ENCODE assay signal across 11 cellular contexts in the genomic region with DNA sequence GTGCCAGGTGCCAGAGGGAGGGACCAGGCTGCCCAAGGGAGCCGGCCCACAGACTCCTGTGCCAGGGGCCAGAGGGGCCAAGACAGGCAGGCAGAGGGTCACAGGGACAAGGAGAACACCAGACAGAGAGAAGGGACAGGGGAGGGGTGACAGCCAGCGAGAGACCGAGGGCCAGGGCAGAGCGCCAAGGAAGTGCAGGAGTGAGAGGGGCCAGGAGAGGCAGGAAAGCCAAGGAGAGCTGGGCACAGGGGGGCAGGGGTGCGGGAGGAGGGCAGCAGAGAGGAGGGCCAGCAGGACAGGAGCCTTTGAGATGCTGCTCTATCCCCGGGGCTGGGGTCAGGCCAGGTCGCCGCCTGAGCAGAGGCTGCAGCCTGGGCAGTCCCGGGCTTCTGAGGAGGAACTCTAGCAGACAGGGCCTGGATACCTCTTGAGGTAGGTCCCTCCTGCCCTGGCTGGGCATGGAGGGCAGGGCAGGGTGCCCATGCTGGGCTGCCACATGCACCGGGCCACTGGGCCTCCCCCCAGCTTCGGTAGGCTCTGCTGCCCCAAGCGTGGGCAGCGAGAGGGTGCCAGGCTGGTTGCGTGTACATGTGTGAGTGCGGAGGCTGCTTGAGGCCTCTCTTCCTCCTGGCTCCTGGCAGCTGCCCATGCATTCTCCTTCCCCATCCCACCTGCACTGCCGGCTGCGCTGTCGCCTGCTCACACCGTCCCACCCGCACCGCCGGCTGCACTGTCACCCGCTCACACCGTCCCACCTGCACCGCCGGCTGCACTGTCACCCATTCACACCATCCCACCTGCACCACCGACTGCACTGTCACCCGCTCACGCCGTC. TPM values are rescaled to one million over a fixed set of nuclear protein-coding genes. Genes with fewer than 3 reads are reported as not detected.
A peak's percentile ranks its signal among the peaks of the same experiment; 100 is the strongest.
DNase-seq lines count a peak whose midpoint lies in the region; ATAC-seq, FAIRE-seq and TF ChIP-seq lines count a peak whose summit lies in the region.
"Had no signal": no experiment of that assay in that cellular context is flagged by ENCODE, and none has a peak within 500 bp of the region (broad histone marks: within the 10 kb centered on the region; RNA-seq: fewer than 3 reads in every experiment).

No MANE protein-coding gene starts in this region.

- no peak for FAIRE-seq in GM12878 (lab: Jason Lieb, UNC)

- peaks cover 4% of the 10 kb centered on the region for H3K9me1 ChIP-seq in IMR-90 (ENCODE audit: insufficient read depth, low read length)

- dilution Hi-C loops in IMR-90 (cut with HindIII; ENCODE audit: low sequenced_read_pairs, unreplicated experiment): no loop called here

- H3K36me3 ChIP-seq in IMR-90 (ENCODE audit: control insufficient read depth, insufficient read depth, low read length) (no peaks in the 10 kb centered on the region), GM12878 (ENCODE audit: control insufficient read depth in 2 of 2, insufficient read depth in 2 of 2, low read length in 1 of 2) (peaks cover 2 to 10% of the 10 kb centered on the region in 2 experiments; a peak in 3 of 4 replicates), stomach (no peaks in the 10 kb centered on the region)

- H3K9ac ChIP-seq in IMR-90 (ENCODE audit: low read depth, low read length) (no peak overlapping the region), GM12878 (ENCODE audit: control insufficient read depth, insufficient read depth, low read length) (no peak overlapping the region)

- TF ChIP-seq POLR2A in IMR-90 (IDR thresholded peaks at IDR 0.05; ENCODE audit: low read depth, low read length) (no peak), GM12878 (IDR thresholded peaks at IDR 0.05; ENCODE audit: low read depth, low read length) (0 out of 2 replicates have a peak, but pooled peaks have one; percentile 6), stomach (IDR thresholded peaks at IDR 0.05) (no peak)

- peaks cover 14% of the 10 kb centered on the region for H3K4me1 ChIP-seq in IMR-90 (ENCODE audit: control insufficient read depth, insufficient read depth, low read length)
- no peaks in the 10 kb centered on the region; the same call in 1 of the 2 replicates for H3K4me1 ChIP-seq in GM12878 (ENCODE audit: control insufficient read depth, insufficient read depth, low read length)
- peaks cover 33 to 68% (median 59%) of the 10 kb centered on the region in 4 donors for H3K4me1 ChIP-seq in stomach

- no peak overlapping the region for H2BK20ac ChIP-seq in IMR-90 (ENCODE audit: low read depth, low read length)

- H2AK5ac ChIP-seq in IMR-90 (ENCODE audit: low read depth, low read length): peak overlapping the region; percentile 58; the same call in 1 of the 2 replicates

- H2AFZ ChIP-seq in IMR-90 (replicated peaks; ENCODE audit: low read length, poor library complexity): no peak overlapping the region
- H2AFZ ChIP-seq in GM12878 (ENCODE audit: control insufficient read depth, low read depth, low read length): no peak overlapping the region

- no peak for ATAC-seq in IMR-90 (ENCODE audit: low read depth)
- peak; percentile 9 for ATAC-seq in GM12878
- no peak for ATAC-seq in HG03175 (IDR thresholded peaks at IDR 0.05; ENCODE audit: unreplicated experiment)

- no peak overlapping the region for H2BK5ac ChIP-seq in IMR-90 (ENCODE audit: low read depth, low read length, poor library complexity, severe bottlenecking)

- no peaks in the 10 kb centered on the region for H3K9me3 ChIP-seq in IMR-90 (ENCODE audit: control insufficient read depth, insufficient read depth, low read length)
- H3K9me3 ChIP-seq in GM12878 (replicated peaks; ENCODE audit: control insufficient read depth, insufficient read depth, low read length): no peaks in the 10 kb centered on the region
- H3K9me3 ChIP-seq in stomach: no peaks in the 10 kb centered on the region

- RAD21 ChIA-PET in GM12878 (lab: Charles Lee; ENCODE audit: unreplicated experiment): no interaction called here

- no peaks in the 10 kb centered on the region for H3K79me1 ChIP-seq in IMR-90 (ENCODE audit: low read depth in 1 of 2, low read length in 2 of 2)

- no peaks in the 10 kb centered on the region for H4K20me1 ChIP-seq in IMR-90 (ENCODE audit: insufficient read depth, low read length)
- H4K20me1 ChIP-seq in GM12878 (ENCODE audit: control insufficient read depth, insufficient read depth): peaks cover 9% of the 10 kb centered on the region

- intact Hi-C loops in IMR-90 (cut with micrococcal nuclease) (no loop called here), GM12878 (cut with micrococcal nuclease; ENCODE audit: unreplicated experiment) (no loop called here), stomach (cut with DNase I; ENCODE audit: low total_unique reads) (no loop called here)

- in situ Hi-C loops in IMR-90 (cut with MboI; ENCODE audit: low sequenced_read_pairs) (no loop called here), GM12878 (cut with MboI) (no loop called here)

- no peak overlapping the region for H3K14ac ChIP-seq in IMR-90 (replicated peaks; ENCODE audit: low read depth, low read length)

- TF ChIP-seq RAD21 in IMR-90 (IDR thresholded peaks at IDR 0.05; ENCODE audit: low read length) (no peak), GM12878 (IDR thresholded peaks at IDR 0.05; ENCODE audit: insufficient read depth, low read depth, low read length) (no peak)

- 69% methylated on average over 13 of the region's 30 CpGs; no CpG with 5 or more reads in 1 of the 2 experiments for WGBS in IMR-90 (ENCODE audit: extremely low coverage in 2 of 2, insufficient read length in 1 of 2), 2 experiments
- 91% methylated on average over 30 of the region's 30 CpGs for WGBS in GM12878 (ENCODE audit: insufficient coverage, insufficient replicate concordance, low lambda C conversion rate, missing lambda C conversion rate)
- 75 to 81% (median 79%) methylated on average over 26 to 30 of the region's 30 CpGs for WGBS in stomach, 5 donors

- no peak overlapping the region for H3K4me3 ChIP-seq in IMR-90 (ENCODE audit: insufficient read depth, low read depth, low read length)
- no peak overlapping the region for H3K4me3 ChIP-seq in GM12878
- peak overlapping the region; percentile 20 to 36 (median 30) for H3K4me3 ChIP-seq in stomach

- H2BK120ac ChIP-seq in IMR-90 (ENCODE audit: low read depth, low read length): 0 out of 2 replicates have a peak overlapping the region, but pooled peaks have one; percentile 3

- H3K4me2 ChIP-seq in IMR-90 (ENCODE audit: low read depth, low read length) (no peak overlapping the region), GM12878 (ENCODE audit: control insufficient read depth, insufficient read depth) (no peak overlapping the region)

- no peak overlapping the region for H3K23ac ChIP-seq in IMR-90 (ENCODE audit: low read depth, low read length)

- H3K56ac ChIP-seq in IMR-90 (ENCODE audit: extremely low read depth, insufficient read depth, low read length): no peak overlapping the region

- peaks cover 35% of the 10 kb centered on the region for H3K79me2 ChIP-seq in GM12878 (ENCODE audit: control insufficient read depth, insufficient read depth, low read length)

- no peak overlapping the region; a peak in 1 of 4 replicates for H4K8ac ChIP-seq in IMR-90 (ENCODE audit: low read depth in 2 of 2, low read length in 2 of 2)

- SMC1A ChIA-PET in GM12878 (lab: Charles Lee; ENCODE audit: uncharacterized antibody, unreplicated experiment): no interaction called here

- H3K18ac ChIP-seq in IMR-90 (ENCODE audit: low read depth, low read length): no peak overlapping the region; the same call in 1 of the 2 replicates

- TF ChIP-seq CTCF in IMR-90 (conservative IDR thresholded peaks at IDR 0.05; ENCODE audit: low read depth, low read length) (no peak), GM12878 (IDR thresholded peaks at IDR 0.05 in 2 of 3, conservative IDR thresholded peaks at IDR 0.05 in 1 of 3; ENCODE audit: control insufficient read depth in 2 of 3, extremely low read depth in 1 of 3, insufficient read depth in 1 of 3, low read depth in 3 of 3, low read length in 3 of 3) (no peak), stomach (IDR thresholded peaks at IDR 0.05) (no peak)

- H3K27ac ChIP-seq in IMR-90 (ENCODE audit: insufficient read depth, low read length) (no peak overlapping the region), GM12878 (ENCODE audit: control insufficient read depth, insufficient read depth) (no peak overlapping the region), stomach (peak overlapping the region in 4 of 5 donors; percentile 74 to 87 (median 84))

- H3K4ac ChIP-seq in IMR-90 (ENCODE audit: low read depth, low read length): no peak overlapping the region

- CTCF ChIA-PET in IMR-90 (lab: Yijun Ruan, JAX) (no interaction called here), GM12878 (lab: Yijun Ruan, JAX) (no interaction called here)

- BruUV-seq in IMR-90 (replicated peaks; lab: Mats Ljungman, UMichigan) (no TSS peak), GM12878 (replicated peaks; lab: Mats Ljungman, UMichigan) (no TSS peak)

- H2AK9ac ChIP-seq in IMR-90 (replicated peaks; ENCODE audit: low read depth, low read length, poor library complexity): no peak overlapping the region

- DNase-seq in IMR-90 (no peak), GM12878 (ENCODE audit: low read depth, low spot score) (no peak), medulla oblongata (ENCODE audit: extremely low spot score) (peak; percentile 26), stomach (no peak), NCI-H2227 (lab: John Stamatoyannopoulos, UW; ENCODE audit: unreplicated experiment) (no peak), NCI-H748 treated with DMSO at 0.1 percent for 48 hours (lab: John Stamatoyannopoulos, UW) (no peak)
- DNase-seq: activated effector memory CD4-positive, alpha-beta T cell treated with Interleukin-2 at 50 U/mL for 16 hours; H7 had no signal

- H3K27me3 ChIP-seq in IMR-90 (ENCODE audit: control insufficient read depth, insufficient read depth, low read length) (peaks cover 15% of the 10 kb centered on the region; the same call in 1 of the 2 replicates), GM12878 (replicated peaks in 1 of 2; ENCODE audit: control insufficient read depth in 2 of 2, insufficient read depth in 2 of 2, low read length in 1 of 2) (no peaks in the 10 kb centered on the region), stomach (peaks cover 0 to 15% (median 0%) of the 10 kb centered on the region in 3 donors)

- H4K91ac ChIP-seq in IMR-90 (ENCODE audit: insufficient read depth, low read depth, low read length): no peak overlapping the region

- no peak overlapping the region for H2BK15ac ChIP-seq in IMR-90 (ENCODE audit: low read depth, low read length)

- no peak overlapping the region; the same call in 1 of the 2 replicates for H4K5ac ChIP-seq in IMR-90 (ENCODE audit: low read depth, low read length)

- TF ChIP-seq EP300 in GM12878 (IDR thresholded peaks at IDR 0.05; ENCODE audit: borderline replicate concordance in 1 of 2, control insufficient read depth in 1 of 2, low read depth in 2 of 2, low read length in 2 of 2) (no peak), stomach (IDR thresholded peaks at IDR 0.05) (no peak)

- POLR2A ChIA-PET in IMR-90 (lab: Charles Lee; ENCODE audit: unreplicated experiment): no interaction called here
- POLR2A ChIA-PET in GM12878 (lab: Charles Lee): no interaction called here

RNA-seq across cellular contexts. Expression of gene LSP1, which starts 12.2 kb away (rescaled TPM):
- total RNA-seq in IMR-90 (2012; rRNA removed) (not detected in 2 replicates), GM12878 (2014; rRNA removed) (374 and 409 TPM in 2 replicates), GM12878 (2014; rRNA removed; fragmentation: Illumina TruSeq; extraction: Trizol) (152 and 171 TPM in 2 replicates), GM12878 (2021) (478 and 488 TPM in 2 replicates), stomach (10 to 100 TPM in 4 of 5 donors, 1 to 10 TPM in 1; 9.8 to 78.8 (median 46.8) TPM)
- polyA plus RNA-seq in IMR-90 (2012; rRNA removed) (0.11 TPM in 1 of 2 replicates, not detected in the other), GM12878 (2011; rRNA removed) (156 and 283 TPM in 2 replicates), GM12878 (2014; fragmentation: Illumina TruSeq; extraction: Trizol) (109 and 328 TPM in 2 replicates), GM12878 (2014; fragmentation: Nextera tagmentation; extraction: Ambion mirVana) (10 to 100 TPM; 19.2 to 34.2 TPM), GM12878 (2014; rRNA removed) (411 and 535 TPM in 2 replicates), GM12878 (2016; fragmentation: Nextera tagmentation; extraction: Ambion mirVana) (100 to 1,000 TPM; 442 to 487 TPM), stomach (100 to 1,000 TPM in 2 of 3 donors, 10 to 100 TPM in 1; 29.0 to 239 (median 155) TPM)
- 0.04 and 0.13 TPM in 2 replicates for polyA plus RNA-seq in IMR-90 (2012; cell fraction: cytosol; rRNA removed)
- polyA plus RNA-seq in IMR-90 (2012; cell fraction: nucleus; rRNA removed; ENCODE audit: low replicate concordance): 0.48 TPM in 1 of 2 replicates, not detected in the other
- 108 and 116 TPM in 2 replicates for total RNA-seq in GM12878 (2013; cell fraction: nucleolus; rRNA removed)
- polyA plus RNA-seq in GM12878 (2011; ENCODE audit: low read depth): 194 TPM
- polyA plus RNA-seq in GM12878 (2011; cell fraction: cytosol; rRNA removed): 242 and 323 TPM in 2 replicates
- polyA plus RNA-seq in GM12878 (2011; cell fraction: nucleus; rRNA removed): 182 and 199 TPM in 2 replicates
- polyA plus RNA-seq in GM12878 (2012): 365 and 472 TPM in 2 replicates
- 57.7 and 106 TPM in 2 replicates for polyA minus RNA-seq in GM12878 (2011; rRNA and poly(A)+ RNA removed)
- 52.5 and 54.1 TPM in 2 replicates for polyA minus RNA-seq in GM12878 (2011; cell fraction: cytosol; rRNA and poly(A)+ RNA removed)
- 14.3 and 28.3 TPM in 2 replicates for polyA minus RNA-seq in GM12878 (2011; cell fraction: nucleus; rRNA and poly(A)+ RNA removed)

RNA-seq across cellular contexts. Expression of gene TNNI2, which starts 26.3 kb away (rescaled TPM):
- total RNA-seq in IMR-90 (2012; rRNA removed) (not detected in 2 replicates), GM12878 (2014; rRNA removed) (0.76 and 0.79 TPM in 2 replicates), GM12878 (2014; rRNA removed; fragmentation: Illumina TruSeq; extraction: Trizol) (0.37 TPM in 1 of 2 replicates, not detected in the other), GM12878 (2021) (0.38 and 0.61 TPM in 2 replicates), stomach (1 to 10 TPM in 1 of 5 donors, not detected in 4; 7.2 TPM)
- polyA plus RNA-seq in IMR-90 (2012; rRNA removed) (not detected in 2 replicates), GM12878 (2011; rRNA removed) (0.35 TPM in 1 of 2 replicates, not detected in the other), GM12878 (2014; fragmentation: Illumina TruSeq; extraction: Trizol) (not detected in 2 replicates), GM12878 (2014; fragmentation: Nextera tagmentation; extraction: Ambion mirVana) (under 1 TPM; 0.14 to 0.33 TPM), GM12878 (2014; rRNA removed) (0.37 and 0.56 TPM in 2 replicates), GM12878 (2016; fragmentation: Nextera tagmentation; extraction: Ambion mirVana) (not detected), stomach (10 to 100 TPM in 2 of 3 donors, under 1 TPM in 1; 0.93 to 23.4 (median 17.0) TPM)
- polyA plus RNA-seq in IMR-90 (2012; cell fraction: cytosol; rRNA removed): not detected in 2 replicates
- 0.25 TPM in 1 of 2 replicates, not detected in the other for polyA plus RNA-seq in IMR-90 (2012; cell fraction: nucleus; rRNA removed; ENCODE audit: low replicate concordance)
- total RNA-seq in GM12878 (2013; cell fraction: nucleolus; rRNA removed): not detected in 2 replicates
- not detected for polyA plus RNA-seq in GM12878 (2011; ENCODE audit: low read depth)
- 0.17 and 0.24 TPM in 2 replicates for polyA plus RNA-seq in GM12878 (2011; cell fraction: cytosol; rRNA removed)
- polyA plus RNA-seq in GM12878 (2011; cell fraction: nucleus; rRNA removed): 0.57 and 0.87 TPM in 2 replicates
- 0.72 and 0.80 TPM in 2 replicates for polyA plus RNA-seq in GM12878 (2012)
- 1.1 TPM in 1 of 2 replicates, not detected in the other for polyA minus RNA-seq in GM12878 (2011; rRNA and poly(A)+ RNA removed)
- not detected in 2 replicates for polyA minus RNA-seq in GM12878 (2011; cell fraction: cytosol; rRNA and poly(A)+ RNA removed)
- polyA minus RNA-seq in GM12878 (2011; cell fraction: nucleus; rRNA and poly(A)+ RNA removed): not detected in 2 replicates
- total RNA-seq: G401, H7 had no signal

RNA-seq across cellular contexts. Expression of gene PRR33, which starts 26.6 kb away (rescaled TPM):
- total RNA-seq in IMR-90 (2012; rRNA removed): not detected in 2 replicates
- not detected in 2 replicates for polyA plus RNA-seq in IMR-90 (2012; rRNA removed)
- polyA plus RNA-seq in IMR-90 (2012; cell fraction: cytosol; rRNA removed): not detected in 2 replicates
- not detected in 2 replicates for polyA plus RNA-seq in IMR-90 (2012; cell fraction: nucleus; rRNA removed; ENCODE audit: low replicate concordance)
- not detected in 2 replicates for total RNA-seq in GM12878 (2013; cell fraction: nucleolus; rRNA removed)
- not detected in 2 replicates for total RNA-seq in GM12878 (2014; rRNA removed)
- total RNA-seq in GM12878 (2014; rRNA removed; fragmentation: Illumina TruSeq; extraction: Trizol): not detected in 2 replicates
- total RNA-seq in GM12878 (2021): not detected in 2 replicates
- 3.0 TPM for polyA plus RNA-seq in GM12878 (2011; ENCODE audit: low read depth)
- polyA plus RNA-seq in GM12878 (2011; rRNA removed): not detected in 2 replicates
- polyA plus RNA-seq in GM12878 (2011; cell fraction: cytosol; rRNA removed): 0.01 TPM in 1 of 2 replicates, not detected in the other
- polyA plus RNA-seq in GM12878 (2011; cell fraction: nucleus; rRNA removed): not detected in 2 replicates
- polyA plus RNA-seq in GM12878 (2012): 6.1 and 10.8 TPM in 2 replicates
- polyA plus RNA-seq in GM12878 (2014; fragmentation: Illumina TruSeq; extraction: Trizol): not detected in 2 replicates
- polyA plus RNA-seq in GM12878 (2014; fragmentation: Nextera tagmentation; extraction: Ambion mirVana): under 1 TPM in 1 of 2 experiments, not detected in 1; 0.02 TPM
- polyA plus RNA-seq in GM12878 (2014; rRNA removed): 0.03 TPM in 2 replicates
- 1 to 10 TPM in 1 of 2 experiments, under 1 TPM in 1; 0.74 to 1.0 TPM for polyA plus RNA-seq in GM12878 (2016; fragmentation: Nextera tagmentation; extraction: Ambion mirVana)
- polyA minus RNA-seq in GM12878 (2011; rRNA and poly(A)+ RNA removed): not detected in 2 replicates
- not detected in 2 replicates for polyA minus RNA-seq in GM12878 (2011; cell fraction: cytosol; rRNA and poly(A)+ RNA removed)
- not detected in 2 replicates for polyA minus RNA-seq in GM12878 (2011; cell fraction: nucleus; rRNA and poly(A)+ RNA removed)
- not detected for total RNA-seq in stomach
- polyA plus RNA-seq in stomach: under 1 TPM in 1 of 3 donors, not detected in 2; 0.03 TPM
- total RNA-seq: G401, H7 had no signal

RNA-seq across cellular contexts. Expression of gene SYT8, which starts 30.3 kb away (rescaled TPM):
- total RNA-seq in IMR-90 (2012; rRNA removed): not detected in 2 replicates
- not detected in 2 replicates for polyA plus RNA-seq in IMR-90 (2012; rRNA removed)
- polyA plus RNA-seq in IMR-90 (2012; cell fraction: cytosol; rRNA removed): not detected in 2 replicates
- 0.32 TPM in 1 of 2 replicates, not detected in the other for polyA plus RNA-seq in IMR-90 (2012; cell fraction: nucleus; rRNA removed; ENCODE audit: low replicate concordance)
- total RNA-seq in GM12878 (2013; cell fraction: nucleolus; rRNA removed): not detected in 2 replicates
- not detected in 2 replicates for total RNA-seq in GM12878 (2014; rRNA removed)
- total RNA-seq in GM12878 (2014; rRNA removed; fragmentation: Illumina TruSeq; extraction: Trizol): not detected in 2 replicates
- total RNA-seq in GM12878 (2021): 0.19 TPM in 1 of 2 replicates, not detected in the other
- polyA plus RNA-seq in GM12878 (2011; ENCODE audit: low read depth): 0.16 TPM
- not detected in 2 replicates for polyA plus RNA-seq in GM12878 (2011; rRNA removed)
- 0.09 TPM in 1 of 2 replicates, not detected in the other for polyA plus RNA-seq in GM12878 (2011; cell fraction: cytosol; rRNA removed)
- polyA plus RNA-seq in GM12878 (2011; cell fraction: nucleus; rRNA removed): 1.3 and 1.4 TPM in 2 replicates
- 0.16 and 0.46 TPM in 2 replicates for polyA plus RNA-seq in GM12878 (2012)
- not detected in 2 replicates for polyA plus RNA-seq in GM12878 (2014; fragmentation: Illumina TruSeq; extraction: Trizol)
- not detected for polyA plus RNA-seq in GM12878 (2014; fragmentation: Nextera tagmentation; extraction: Ambion mirVana)
- polyA plus RNA-seq in GM12878 (2014; rRNA removed): 0.44 TPM in 1 of 2 replicates, not detected in the other
- polyA plus RNA-seq in GM12878 (2016; fragmentation: Nextera tagmentation; extraction: Ambion mirVana): not detected
- polyA minus RNA-seq in GM12878 (2011; rRNA and poly(A)+ RNA removed): not detected in 2 replicates
- polyA minus RNA-seq in GM12878 (2011; cell fraction: cytosol; rRNA and poly(A)+ RNA removed): not detected in 2 replicates
- polyA minus RNA-seq in GM12878 (2011; cell fraction: nucleus; rRNA and poly(A)+ RNA removed): 0.19 TPM in 1 of 2 replicates, not detected in the other
- total RNA-seq in stomach: 10 to 100 TPM in 1 of 5 donors, 1 to 10 TPM in 1, under 1 TPM in 3; 0.72 to 13.4 (median 0.92) TPM
- 10 to 100 TPM in 1 of 3 donors, 1 to 10 TPM in 2; 1.7 to 77.3 (median 3.7) TPM for polyA plus RNA-seq in stomach
- total RNA-seq: G401, H7, posterior vena cava had no signal

RNA-seq across cellular contexts. Expression of gene TNNT3, which starts 54.5 kb away (rescaled TPM):
- total RNA-seq in IMR-90 (2012; rRNA removed): not detected in 2 replicates
- not detected in 2 replicates for polyA plus RNA-seq in IMR-90 (2012; rRNA removed)
- polyA plus RNA-seq in IMR-90 (2012; cell fraction: cytosol; rRNA removed): not detected in 2 replicates
- not detected in 2 replicates for polyA plus RNA-seq in IMR-90 (2012; cell fraction: nucleus; rRNA removed; ENCODE audit: low replicate concordance)
- 23.0 and 26.1 TPM in 2 replicates for total RNA-seq in GM12878 (2013; cell fraction: nucleolus; rRNA removed)
- total RNA-seq in GM12878 (2014; rRNA removed): not detected in 2 replicates
- total RNA-seq in GM12878 (2014; rRNA removed; fragmentation: Illumina TruSeq; extraction: Trizol): not detected in 2 replicates
- total RNA-seq in GM12878 (2021): not detected in 2 replicates
- polyA plus RNA-seq in GM12878 (2011; ENCODE audit: low read depth): 1.0 TPM
- polyA plus RNA-seq in GM12878 (2011; rRNA removed): 0.39 and 0.50 TPM in 2 replicates
- 0.24 and 0.27 TPM in 2 replicates for polyA plus RNA-seq in GM12878 (2011; cell fraction: cytosol; rRNA removed)
- polyA plus RNA-seq in GM12878 (2011; cell fraction: nucleus; rRNA removed): 6.6 and 8.8 TPM in 2 replicates
- 2.7 and 2.9 TPM in 2 replicates for polyA plus RNA-seq in GM12878 (2012)
- 0.40 TPM in 1 of 2 replicates, not detected in the other for polyA plus RNA-seq in GM12878 (2014; fragmentation: Illumina TruSeq; extraction: Trizol)
- not detected for polyA plus RNA-seq in GM12878 (2014; fragmentation: Nextera tagmentation; extraction: Ambion mirVana)
- not detected in 2 replicates for polyA plus RNA-seq in GM12878 (2014; rRNA removed)
- polyA plus RNA-seq in GM12878 (2016; fragmentation: Nextera tagmentation; extraction: Ambion mirVana): not detected
- polyA minus RNA-seq in GM12878 (2011; rRNA and poly(A)+ RNA removed): 0.29 TPM in 1 of 2 replicates, not detected in the other
- polyA minus RNA-seq in GM12878 (2011; cell fraction: cytosol; rRNA and poly(A)+ RNA removed): not detected in 2 replicates
- polyA minus RNA-seq in GM12878 (2011; cell fraction: nucleus; rRNA and poly(A)+ RNA removed): 0.38 and 0.60 TPM in 2 replicates
- total RNA-seq in stomach: 1 to 10 TPM in 2 of 5 donors, not detected in 3; 2.3 to 7.2 TPM
- polyA plus RNA-seq in stomach: 10 to 100 TPM in 1 of 3 donors, 1 to 10 TPM in 1, under 1 TPM in 1; 0.75 to 14.5 (median 3.1) TPM
- total RNA-seq: G401, H7 had no signal

Comparison
In these comparisons a context has a peak if more than half of its experiments do, and no peak if none do; other contexts are left out.
1. H3K27ac ChIP-seq: peak in stomach (4 of 5); none in IMR-90 (single experiment) and GM12878 (single experiment).
2. H3K4me3 ChIP-seq: peak in stomach (4 of 4); none in IMR-90 (single experiment) and GM12878 (single experiment).
3. RNA of gene LSP1, which starts 12.2 kb away (total RNA-seq): 108 to 488 TPM in GM12878 and 9.8 to 78.8 TPM in stomach; not detected in IMR-90; every median in the first group is over 10 times any median in the second.